ENCODE assay signal across 1 cellular context in genomic region chr3:99696497-99696896, GRCh38.
TF ChIP-seq lines count a peak whose summit lies in the region.

No MANE protein-coding gene starts in this region.

TF ChIP-seq in HepG2, 621 proteins besides CTCF, POLR2A, EP300 and RAD21:
- TF ChIP-seq CEBPG (CRISPR knock-in tag; IDR thresholded peaks at IDR 0.05) = 0 out of 2 replicates have a peak, but pooled peaks have one; percentile 26
- peak; percentile 79 for TF ChIP-seq CEBPB (IDR thresholded peaks at IDR 0.05; ENCODE audit: borderline replicate concordance, low read depth, low read length)
- TF ChIP-seq TAF15 (IDR thresholded peaks at IDR 0.05; ENCODE audit: low read depth, low read length, poor library complexity, severe bottlenecking) = no peak
